1 cellular context compared by ENCODE assay signal in the genomic region with DNA sequence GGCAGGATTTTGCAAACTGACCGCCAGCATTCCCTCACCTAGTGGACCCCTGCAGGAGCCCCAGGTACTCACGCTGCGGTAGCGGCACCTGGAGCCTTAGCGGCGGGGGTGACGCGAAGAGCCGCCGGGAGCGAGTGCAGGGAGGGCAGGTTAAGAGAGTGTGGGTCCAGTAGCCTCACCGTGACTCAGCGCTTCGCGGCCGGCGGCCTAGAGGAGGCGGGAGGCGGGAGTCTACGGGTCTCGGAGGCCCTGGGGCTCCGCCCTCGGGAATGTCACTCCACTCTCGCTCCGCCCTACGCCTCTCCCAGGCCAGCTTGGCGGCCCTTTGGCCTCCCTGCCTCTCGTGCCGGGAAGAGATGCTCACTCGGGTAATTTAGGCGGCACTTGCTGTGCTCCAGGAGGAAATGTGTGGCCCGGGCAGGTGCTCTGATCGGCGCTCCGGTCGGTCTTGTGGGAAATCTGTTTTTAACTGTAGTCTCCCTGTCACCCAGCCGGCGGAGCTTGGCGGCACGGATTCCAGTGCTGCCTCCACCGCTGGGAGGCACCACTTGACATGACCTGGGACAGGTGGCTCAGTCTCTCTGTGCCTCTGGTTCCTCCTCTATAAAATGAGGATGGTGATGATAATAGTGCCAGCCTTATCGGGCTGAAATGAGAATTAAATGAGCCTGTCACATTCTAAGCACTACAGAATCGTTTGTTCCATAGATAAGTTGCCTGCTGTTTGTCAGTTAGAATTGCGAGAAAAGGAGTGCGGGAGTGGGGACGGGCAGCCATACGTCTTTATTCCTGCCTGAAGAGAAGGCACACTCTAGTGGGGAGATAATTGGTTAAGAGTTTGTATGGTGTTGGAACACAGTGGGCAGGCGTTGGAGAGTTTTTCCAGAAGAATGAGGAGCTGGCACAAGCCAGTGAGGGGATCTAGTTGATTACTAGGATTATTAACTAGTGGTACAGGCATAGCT.
TF ChIP-seq lines count a peak whose summit lies in the region.

A gene (minus strand): TSS at position 216 of the 965 bp plus-strand sequence. CDS start 2,076 bp downstream, outside the sequence.

TF ChIP-seq in HepG2, 621 proteins besides CTCF, POLR2A, EP300 and RAD21 (continued from another document and continues in another):
- TF ChIP-seq, protein P1, sequence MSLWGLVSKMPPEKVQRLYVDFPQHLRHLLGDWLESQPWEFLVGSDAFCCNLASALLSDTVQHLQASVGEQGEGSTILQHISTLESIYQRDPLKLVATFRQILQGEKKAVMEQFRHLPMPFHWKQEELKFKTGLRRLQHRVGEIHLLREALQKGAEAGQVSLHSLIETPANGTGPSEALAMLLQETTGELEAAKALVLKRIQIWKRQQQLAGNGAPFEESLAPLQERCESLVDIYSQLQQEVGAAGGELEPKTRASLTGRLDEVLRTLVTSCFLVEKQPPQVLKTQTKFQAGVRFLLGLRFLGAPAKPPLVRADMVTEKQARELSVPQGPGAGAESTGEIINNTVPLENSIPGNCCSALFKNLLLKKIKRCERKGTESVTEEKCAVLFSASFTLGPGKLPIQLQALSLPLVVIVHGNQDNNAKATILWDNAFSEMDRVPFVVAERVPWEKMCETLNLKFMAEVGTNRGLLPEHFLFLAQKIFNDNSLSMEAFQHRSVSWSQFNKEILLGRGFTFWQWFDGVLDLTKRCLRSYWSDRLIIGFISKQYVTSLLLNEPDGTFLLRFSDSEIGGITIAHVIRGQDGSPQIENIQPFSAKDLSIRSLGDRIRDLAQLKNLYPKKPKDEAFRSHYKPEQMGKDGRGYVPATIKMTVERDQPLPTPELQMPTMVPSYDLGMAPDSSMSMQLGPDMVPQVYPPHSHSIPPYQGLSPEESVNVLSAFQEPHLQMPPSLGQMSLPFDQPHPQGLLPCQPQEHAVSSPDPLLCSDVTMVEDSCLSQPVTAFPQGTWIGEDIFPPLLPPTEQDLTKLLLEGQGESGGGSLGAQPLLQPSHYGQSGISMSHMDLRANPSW (CRISPR knock-in tag; IDR thresholded peaks at IDR 0.05; ENCODE audit: borderline replicate concordance) = no peak
- TF ChIP-seq TBL1XR1 (IDR thresholded peaks at IDR 0.05; ENCODE audit: borderline replicate concordance, low read length, partially characterized antibody) (no peak), ZNF251 (CRISPR knock-in tag; IDR thresholded peaks at IDR 0.05) (no peak), ZZZ3 (CRISPR knock-in tag; IDR thresholded peaks at IDR 0.05; ENCODE audit: borderline replicate concordance) (no peak), XRCC5 (optimal IDR thresholded peaks at IDR 0.05; ENCODE audit: low read length) (peak; percentile 32), ZNF557 (CRISPR knock-in tag; IDR thresholded peaks at IDR 0.05) (no peak), RBM22 (optimal IDR thresholded peaks at IDR 0.05; ENCODE audit: low read length) (no peak), POLR2G (IDR thresholded peaks at IDR 0.05; ENCODE audit: low read depth, low read length) (peak; percentile 60), ZNF263 (CRISPR knock-in tag; IDR thresholded peaks at IDR 0.05) (0 out of 2 replicates have a peak, but pooled peaks have one; percentile 18), WIZ (CRISPR knock-in tag; IDR thresholded peaks at IDR 0.05) (no peak), HDAC1 (CRISPR knock-in tag; IDR thresholded peaks at IDR 0.05) (peak; percentile 74), BRD4 (CRISPR knock-in tag; IDR thresholded peaks at IDR 0.05) (no peak), FOSL2 (CRISPR knock-in tag; IDR thresholded peaks at IDR 0.05) (peak; percentile 36; the same call in 1 of the 2 replicates), ZNF333 (CRISPR knock-in tag; IDR thresholded peaks at IDR 0.05; ENCODE audit: borderline replicate concordance) (no peak), ONECUT2 (CRISPR knock-in tag; IDR thresholded peaks at IDR 0.05) (no peak), ZFP90 (CRISPR knock-in tag; IDR thresholded peaks at IDR 0.05; ENCODE audit: borderline replicate concordance) (no peak), MTA3 (CRISPR knock-in tag; IDR thresholded peaks at IDR 0.05) (no peak), ZNF790 (CRISPR knock-in tag; IDR thresholded peaks at IDR 0.05; ENCODE audit: borderline replicate concordance) (no peak), ZNF343 (CRISPR knock-in tag; IDR thresholded peaks at IDR 0.05) (0 out of 2 replicates have a peak, but pooled peaks have one; percentile 38), ETV6 (CRISPR knock-in tag; conservative IDR thresholded peaks at IDR 0.05) (no peak)
- TF ChIP-seq, protein P2, sequence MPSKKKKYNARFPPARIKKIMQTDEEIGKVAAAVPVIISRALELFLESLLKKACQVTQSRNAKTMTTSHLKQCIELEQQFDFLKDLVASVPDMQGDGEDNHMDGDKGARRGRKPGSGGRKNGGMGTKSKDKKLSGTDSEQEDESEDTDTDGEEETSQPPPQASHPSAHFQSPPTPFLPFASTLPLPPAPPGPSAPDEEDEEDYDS (CRISPR knock-in tag; IDR thresholded peaks at IDR 0.05) = peak; percentile 37
- TF ChIP-seq, protein P3, sequence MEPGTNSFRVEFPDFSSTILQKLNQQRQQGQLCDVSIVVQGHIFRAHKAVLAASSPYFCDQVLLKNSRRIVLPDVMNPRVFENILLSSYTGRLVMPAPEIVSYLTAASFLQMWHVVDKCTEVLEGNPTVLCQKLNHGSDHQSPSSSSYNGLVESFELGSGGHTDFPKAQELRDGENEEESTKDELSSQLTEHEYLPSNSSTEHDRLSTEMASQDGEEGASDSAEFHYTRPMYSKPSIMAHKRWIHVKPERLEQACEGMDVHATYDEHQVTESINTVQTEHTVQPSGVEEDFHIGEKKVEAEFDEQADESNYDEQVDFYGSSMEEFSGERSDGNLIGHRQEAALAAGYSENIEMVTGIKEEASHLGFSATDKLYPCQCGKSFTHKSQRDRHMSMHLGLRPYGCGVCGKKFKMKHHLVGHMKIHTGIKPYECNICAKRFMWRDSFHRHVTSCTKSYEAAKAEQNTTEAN (CRISPR knock-in tag; conservative IDR thresholded peaks at IDR 0.05) = no peak
- TF ChIP-seq, protein P4, sequence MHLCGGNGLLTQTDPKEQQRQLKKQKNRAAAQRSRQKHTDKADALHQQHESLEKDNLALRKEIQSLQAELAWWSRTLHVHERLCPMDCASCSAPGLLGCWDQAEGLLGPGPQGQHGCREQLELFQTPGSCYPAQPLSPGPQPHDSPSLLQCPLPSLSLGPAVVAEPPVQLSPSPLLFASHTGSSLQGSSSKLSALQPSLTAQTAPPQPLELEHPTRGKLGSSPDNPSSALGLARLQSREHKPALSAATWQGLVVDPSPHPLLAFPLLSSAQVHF (CRISPR knock-in tag; IDR thresholded peaks at IDR 0.05) = no peak
- TF ChIP-seq, protein P5, sequence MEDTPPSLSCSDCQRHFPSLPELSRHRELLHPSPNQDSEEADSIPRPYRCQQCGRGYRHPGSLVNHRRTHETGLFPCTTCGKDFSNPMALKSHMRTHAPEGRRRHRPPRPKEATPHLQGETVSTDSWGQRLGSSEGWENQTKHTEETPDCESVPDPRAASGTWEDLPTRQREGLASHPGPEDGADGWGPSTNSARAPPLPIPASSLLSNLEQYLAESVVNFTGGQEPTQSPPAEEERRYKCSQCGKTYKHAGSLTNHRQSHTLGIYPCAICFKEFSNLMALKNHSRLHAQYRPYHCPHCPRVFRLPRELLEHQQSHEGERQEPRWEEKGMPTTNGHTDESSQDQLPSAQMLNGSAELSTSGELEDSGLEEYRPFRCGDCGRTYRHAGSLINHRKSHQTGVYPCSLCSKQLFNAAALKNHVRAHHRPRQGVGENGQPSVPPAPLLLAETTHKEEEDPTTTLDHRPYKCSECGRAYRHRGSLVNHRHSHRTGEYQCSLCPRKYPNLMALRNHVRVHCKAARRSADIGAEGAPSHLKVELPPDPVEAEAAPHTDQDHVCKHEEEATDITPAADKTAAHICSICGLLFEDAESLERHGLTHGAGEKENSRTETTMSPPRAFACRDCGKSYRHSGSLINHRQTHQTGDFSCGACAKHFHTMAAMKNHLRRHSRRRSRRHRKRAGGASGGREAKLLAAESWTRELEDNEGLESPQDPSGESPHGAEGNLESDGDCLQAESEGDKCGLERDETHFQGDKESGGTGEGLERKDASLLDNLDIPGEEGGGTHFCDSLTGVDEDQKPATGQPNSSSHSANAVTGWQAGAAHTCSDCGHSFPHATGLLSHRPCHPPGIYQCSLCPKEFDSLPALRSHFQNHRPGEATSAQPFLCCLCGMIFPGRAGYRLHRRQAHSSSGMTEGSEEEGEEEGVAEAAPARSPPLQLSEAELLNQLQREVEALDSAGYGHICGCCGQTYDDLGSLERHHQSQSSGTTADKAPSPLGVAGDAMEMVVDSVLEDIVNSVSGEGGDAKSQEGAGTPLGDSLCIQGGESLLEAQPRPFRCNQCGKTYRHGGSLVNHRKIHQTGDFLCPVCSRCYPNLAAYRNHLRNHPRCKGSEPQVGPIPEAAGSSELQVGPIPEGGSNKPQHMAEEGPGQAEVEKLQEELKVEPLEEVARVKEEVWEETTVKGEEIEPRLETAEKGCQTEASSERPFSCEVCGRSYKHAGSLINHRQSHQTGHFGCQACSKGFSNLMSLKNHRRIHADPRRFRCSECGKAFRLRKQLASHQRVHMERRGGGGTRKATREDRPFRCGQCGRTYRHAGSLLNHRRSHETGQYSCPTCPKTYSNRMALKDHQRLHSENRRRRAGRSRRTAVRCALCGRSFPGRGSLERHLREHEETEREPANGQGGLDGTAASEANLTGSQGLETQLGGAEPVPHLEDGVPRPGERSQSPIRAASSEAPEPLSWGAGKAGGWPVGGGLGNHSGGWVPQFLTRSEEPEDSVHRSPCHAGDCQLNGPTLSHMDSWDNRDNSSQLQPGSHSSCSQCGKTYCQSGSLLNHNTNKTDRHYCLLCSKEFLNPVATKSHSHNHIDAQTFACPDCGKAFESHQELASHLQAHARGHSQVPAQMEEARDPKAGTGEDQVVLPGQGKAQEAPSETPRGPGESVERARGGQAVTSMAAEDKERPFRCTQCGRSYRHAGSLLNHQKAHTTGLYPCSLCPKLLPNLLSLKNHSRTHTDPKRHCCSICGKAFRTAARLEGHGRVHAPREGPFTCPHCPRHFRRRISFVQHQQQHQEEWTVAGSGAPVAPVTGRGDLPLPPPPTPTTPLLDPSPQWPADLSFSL (CRISPR knock-in tag; IDR thresholded peaks at IDR 0.05) = no peak
- TF ChIP-seq, protein P6, sequence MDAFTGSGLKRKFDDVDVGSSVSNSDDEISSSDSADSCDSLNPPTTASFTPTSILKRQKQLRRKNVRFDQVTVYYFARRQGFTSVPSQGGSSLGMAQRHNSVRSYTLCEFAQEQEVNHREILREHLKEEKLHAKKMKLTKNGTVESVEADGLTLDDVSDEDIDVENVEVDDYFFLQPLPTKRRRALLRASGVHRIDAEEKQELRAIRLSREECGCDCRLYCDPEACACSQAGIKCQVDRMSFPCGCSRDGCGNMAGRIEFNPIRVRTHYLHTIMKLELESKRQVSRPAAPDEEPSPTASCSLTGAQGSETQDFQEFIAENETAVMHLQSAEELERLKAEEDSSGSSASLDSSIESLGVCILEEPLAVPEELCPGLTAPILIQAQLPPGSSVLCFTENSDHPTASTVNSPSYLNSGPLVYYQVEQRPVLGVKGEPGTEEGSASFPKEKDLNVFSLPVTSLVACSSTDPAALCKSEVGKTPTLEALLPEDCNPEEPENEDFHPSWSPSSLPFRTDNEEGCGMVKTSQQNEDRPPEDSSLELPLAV (CRISPR knock-in tag; conservative IDR thresholded peaks at IDR 0.05; ENCODE audit: low read depth) = no peak
- TF ChIP-seq, protein P7, sequence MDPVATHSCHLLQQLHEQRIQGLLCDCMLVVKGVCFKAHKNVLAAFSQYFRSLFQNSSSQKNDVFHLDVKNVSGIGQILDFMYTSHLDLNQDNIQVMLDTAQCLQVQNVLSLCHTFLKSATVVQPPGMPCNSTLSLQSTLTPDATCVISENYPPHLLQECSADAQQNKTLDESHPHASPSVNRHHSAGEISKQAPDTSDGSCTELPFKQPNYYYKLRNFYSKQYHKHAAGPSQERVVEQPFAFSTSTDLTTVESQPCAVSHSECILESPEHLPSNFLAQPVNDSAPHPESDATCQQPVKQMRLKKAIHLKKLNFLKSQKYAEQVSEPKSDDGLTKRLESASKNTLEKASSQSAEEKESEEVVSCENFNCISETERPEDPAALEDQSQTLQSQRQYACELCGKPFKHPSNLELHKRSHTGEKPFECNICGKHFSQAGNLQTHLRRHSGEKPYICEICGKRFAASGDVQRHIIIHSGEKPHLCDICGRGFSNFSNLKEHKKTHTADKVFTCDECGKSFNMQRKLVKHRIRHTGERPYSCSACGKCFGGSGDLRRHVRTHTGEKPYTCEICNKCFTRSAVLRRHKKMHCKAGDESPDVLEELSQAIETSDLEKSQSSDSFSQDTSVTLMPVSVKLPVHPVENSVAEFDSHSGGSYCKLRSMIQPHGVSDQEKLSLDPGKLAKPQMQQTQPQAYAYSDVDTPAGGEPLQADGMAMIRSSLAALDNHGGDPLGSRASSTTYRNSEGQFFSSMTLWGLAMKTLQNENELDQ (CRISPR knock-in tag; IDR thresholded peaks at IDR 0.05; ENCODE audit: borderline replicate concordance) = no peak
- TF ChIP-seq, protein P8, sequence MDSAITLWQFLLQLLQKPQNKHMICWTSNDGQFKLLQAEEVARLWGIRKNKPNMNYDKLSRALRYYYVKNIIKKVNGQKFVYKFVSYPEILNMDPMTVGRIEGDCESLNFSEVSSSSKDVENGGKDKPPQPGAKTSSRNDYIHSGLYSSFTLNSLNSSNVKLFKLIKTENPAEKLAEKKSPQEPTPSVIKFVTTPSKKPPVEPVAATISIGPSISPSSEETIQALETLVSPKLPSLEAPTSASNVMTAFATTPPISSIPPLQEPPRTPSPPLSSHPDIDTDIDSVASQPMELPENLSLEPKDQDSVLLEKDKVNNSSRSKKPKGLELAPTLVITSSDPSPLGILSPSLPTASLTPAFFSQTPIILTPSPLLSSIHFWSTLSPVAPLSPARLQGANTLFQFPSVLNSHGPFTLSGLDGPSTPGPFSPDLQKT (CRISPR knock-in tag; IDR thresholded peaks at IDR 0.05; ENCODE audit: borderline replicate concordance) = no peak
- TF ChIP-seq, protein P9, sequence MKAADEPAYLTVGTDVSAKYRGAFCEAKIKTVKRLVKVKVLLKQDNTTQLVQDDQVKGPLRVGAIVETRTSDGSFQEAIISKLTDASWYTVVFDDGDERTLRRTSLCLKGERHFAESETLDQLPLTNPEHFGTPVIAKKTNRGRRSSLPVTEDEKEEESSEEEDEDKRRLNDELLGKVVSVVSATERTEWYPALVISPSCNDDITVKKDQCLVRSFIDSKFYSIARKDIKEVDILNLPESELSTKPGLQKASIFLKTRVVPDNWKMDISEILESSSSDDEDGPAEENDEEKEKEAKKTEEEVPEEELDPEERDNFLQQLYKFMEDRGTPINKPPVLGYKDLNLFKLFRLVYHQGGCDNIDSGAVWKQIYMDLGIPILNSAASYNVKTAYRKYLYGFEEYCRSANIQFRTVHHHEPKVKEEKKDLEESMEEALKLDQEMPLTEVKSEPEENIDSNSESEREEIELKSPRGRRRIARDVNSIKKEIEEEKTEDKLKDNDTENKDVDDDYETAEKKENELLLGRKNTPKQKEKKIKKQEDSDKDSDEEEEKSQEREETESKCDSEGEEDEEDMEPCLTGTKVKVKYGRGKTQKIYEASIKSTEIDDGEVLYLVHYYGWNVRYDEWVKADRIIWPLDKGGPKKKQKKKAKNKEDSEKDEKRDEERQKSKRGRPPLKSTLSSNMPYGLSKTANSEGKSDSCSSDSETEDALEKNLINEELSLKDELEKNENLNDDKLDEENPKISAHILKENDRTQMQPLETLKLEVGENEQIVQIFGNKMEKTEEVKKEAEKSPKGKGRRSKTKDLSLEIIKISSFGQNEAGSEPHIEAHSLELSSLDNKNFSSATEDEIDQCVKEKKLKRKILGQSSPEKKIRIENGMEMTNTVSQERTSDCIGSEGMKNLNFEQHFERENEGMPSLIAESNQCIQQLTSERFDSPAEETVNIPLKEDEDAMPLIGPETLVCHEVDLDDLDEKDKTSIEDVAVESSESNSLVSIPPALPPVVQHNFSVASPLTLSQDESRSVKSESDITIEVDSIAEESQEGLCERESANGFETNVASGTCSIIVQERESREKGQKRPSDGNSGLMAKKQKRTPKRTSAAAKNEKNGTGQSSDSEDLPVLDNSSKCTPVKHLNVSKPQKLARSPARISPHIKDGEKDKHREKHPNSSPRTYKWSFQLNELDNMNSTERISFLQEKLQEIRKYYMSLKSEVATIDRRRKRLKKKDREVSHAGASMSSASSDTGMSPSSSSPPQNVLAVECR (CRISPR knock-in tag; IDR thresholded peaks at IDR 0.05; ENCODE audit: borderline replicate concordance) = peak; percentile 54; the same call in 1 of the 2 replicates
